1 cellular context compared by ENCODE assay signal in genomic region chr15:66700802-66701421, GRCh38.
A peak's percentile ranks its signal among the peaks of the same experiment; 100 is the strongest.
TF ChIP-seq lines count a peak whose summit lies in the region.

No MANE protein-coding gene starts in this region.

TF ChIP-seq in HEK293, 187 proteins besides CTCF, POLR2A, EP300 and RAD21 (continued from another document):
- TF ChIP-seq PRDM2 (tag by site-specific recombination; IDR thresholded peaks at IDR 0.05; ENCODE audit: borderline replicate concordance): no peak
- TF ChIP-seq KLF10 (tag by site-specific recombination; IDR thresholded peaks at IDR 0.05): peak; percentile 99
- no peak for TF ChIP-seq ZNF404 (tag by site-specific recombination; IDR thresholded peaks at IDR 0.05)
- peak; percentile 97 for TF ChIP-seq BCL11A (tag by site-specific recombination; IDR thresholded peaks at IDR 0.05; ENCODE audit: low read depth)
- TF ChIP-seq ZNF658 (tag by site-specific recombination; IDR thresholded peaks at IDR 0.05): no peak
- TF ChIP-seq ZNF660 (tag by site-specific recombination; IDR thresholded peaks at IDR 0.05): 0 out of 2 replicates have a peak, but pooled peaks have one; percentile 8
- TF ChIP-seq ZNF571 (tag by site-specific recombination; IDR thresholded peaks at IDR 0.05): no peak
- no peak for TF ChIP-seq ZNF112 (tag by site-specific recombination; IDR thresholded peaks at IDR 0.05)
- no peak for TF ChIP-seq KLF9 (tag by site-specific recombination; IDR thresholded peaks at IDR 0.05; ENCODE audit: low read depth)
- TF ChIP-seq, protein P1, sequence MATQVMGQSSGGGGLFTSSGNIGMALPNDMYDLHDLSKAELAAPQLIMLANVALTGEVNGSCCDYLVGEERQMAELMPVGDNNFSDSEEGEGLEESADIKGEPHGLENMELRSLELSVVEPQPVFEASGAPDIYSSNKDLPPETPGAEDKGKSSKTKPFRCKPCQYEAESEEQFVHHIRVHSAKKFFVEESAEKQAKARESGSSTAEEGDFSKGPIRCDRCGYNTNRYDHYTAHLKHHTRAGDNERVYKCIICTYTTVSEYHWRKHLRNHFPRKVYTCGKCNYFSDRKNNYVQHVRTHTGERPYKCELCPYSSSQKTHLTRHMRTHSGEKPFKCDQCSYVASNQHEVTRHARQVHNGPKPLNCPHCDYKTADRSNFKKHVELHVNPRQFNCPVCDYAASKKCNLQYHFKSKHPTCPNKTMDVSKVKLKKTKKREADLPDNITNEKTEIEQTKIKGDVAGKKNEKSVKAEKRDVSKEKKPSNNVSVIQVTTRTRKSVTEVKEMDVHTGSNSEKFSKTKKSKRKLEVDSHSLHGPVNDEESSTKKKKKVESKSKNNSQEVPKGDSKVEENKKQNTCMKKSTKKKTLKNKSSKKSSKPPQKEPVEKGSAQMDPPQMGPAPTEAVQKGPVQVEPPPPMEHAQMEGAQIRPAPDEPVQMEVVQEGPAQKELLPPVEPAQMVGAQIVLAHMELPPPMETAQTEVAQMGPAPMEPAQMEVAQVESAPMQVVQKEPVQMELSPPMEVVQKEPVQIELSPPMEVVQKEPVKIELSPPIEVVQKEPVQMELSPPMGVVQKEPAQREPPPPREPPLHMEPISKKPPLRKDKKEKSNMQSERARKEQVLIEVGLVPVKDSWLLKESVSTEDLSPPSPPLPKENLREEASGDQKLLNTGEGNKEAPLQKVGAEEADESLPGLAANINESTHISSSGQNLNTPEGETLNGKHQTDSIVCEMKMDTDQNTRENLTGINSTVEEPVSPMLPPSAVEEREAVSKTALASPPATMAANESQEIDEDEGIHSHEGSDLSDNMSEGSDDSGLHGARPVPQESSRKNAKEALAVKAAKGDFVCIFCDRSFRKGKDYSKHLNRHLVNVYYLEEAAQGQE (tag by site-specific recombination; IDR thresholded peaks at IDR 0.05): no peak; the same call in 1 of the 2 replicates
- no peak for TF ChIP-seq GLI2 (tag by site-specific recombination; IDR thresholded peaks at IDR 0.05; ENCODE audit: borderline replicate concordance, low read depth)
- TF ChIP-seq ZBTB7A (tag by site-specific recombination; IDR thresholded peaks at IDR 0.05; ENCODE audit: low read depth): no peak
- TF ChIP-seq KLF17 (tag by site-specific recombination; IDR thresholded peaks at IDR 0.05): peak; percentile 41; the same call in 1 of the 2 replicates
- peak; percentile 49 for TF ChIP-seq WT1 (tag by site-specific recombination; IDR thresholded peaks at IDR 0.05)
- no peak for TF ChIP-seq ZNF837 (tag by site-specific recombination; IDR thresholded peaks at IDR 0.05)
- no peak for TF ChIP-seq ZNF146 (tag by site-specific recombination; IDR thresholded peaks at IDR 0.05)
- no peak for TF ChIP-seq ZNF394 (tag by site-specific recombination; IDR thresholded peaks at IDR 0.05; ENCODE audit: borderline replicate concordance)
- TF ChIP-seq PRDM10 (tag by site-specific recombination; IDR thresholded peaks at IDR 0.05): no peak
- peak; percentile 23 for TF ChIP-seq ZFHX2 (tag by site-specific recombination; conservative IDR thresholded peaks at IDR 0.05)
- peak; percentile 42; the same call in 1 of the 2 replicates for TF ChIP-seq ZNF341 (tag by site-specific recombination; IDR thresholded peaks at IDR 0.05; ENCODE audit: low read depth)
- peak; percentile 98 for TF ChIP-seq ZXDB (tag by site-specific recombination; IDR thresholded peaks at IDR 0.05)
- no peak for TF ChIP-seq ZNF76 (tag by site-specific recombination; IDR thresholded peaks at IDR 0.05; ENCODE audit: borderline replicate concordance, low read depth)
- TF ChIP-seq ZNF792 (tag by site-specific recombination; IDR thresholded peaks at IDR 0.05): no peak
- no peak for TF ChIP-seq ZNF114 (tag by site-specific recombination; IDR thresholded peaks at IDR 0.05)
- no peak for TF ChIP-seq ZSCAN4 (tag by site-specific recombination; IDR thresholded peaks at IDR 0.05)
- TF ChIP-seq, protein P2, sequence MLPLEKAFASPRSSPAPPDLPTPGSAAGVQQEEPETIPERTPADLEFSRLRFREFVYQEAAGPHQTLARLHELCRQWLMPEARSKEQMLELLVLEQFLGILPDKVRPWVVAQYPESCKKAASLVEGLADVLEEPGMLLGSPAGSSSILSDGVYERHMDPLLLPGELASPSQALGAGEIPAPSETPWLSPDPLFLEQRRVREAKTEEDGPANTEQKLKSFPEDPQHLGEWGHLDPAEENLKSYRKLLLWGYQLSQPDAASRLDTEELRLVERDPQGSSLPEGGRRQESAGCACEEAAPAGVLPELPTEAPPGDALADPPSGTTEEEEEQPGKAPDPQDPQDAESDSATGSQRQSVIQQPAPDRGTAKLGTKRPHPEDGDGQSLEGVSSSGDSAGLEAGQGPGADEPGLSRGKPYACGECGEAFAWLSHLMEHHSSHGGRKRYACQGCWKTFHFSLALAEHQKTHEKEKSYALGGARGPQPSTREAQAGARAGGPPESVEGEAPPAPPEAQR (tag by site-specific recombination; IDR thresholded peaks at IDR 0.05): no peak; the same call in 1 of the 2 replicates
- TF ChIP-seq, protein P3, sequence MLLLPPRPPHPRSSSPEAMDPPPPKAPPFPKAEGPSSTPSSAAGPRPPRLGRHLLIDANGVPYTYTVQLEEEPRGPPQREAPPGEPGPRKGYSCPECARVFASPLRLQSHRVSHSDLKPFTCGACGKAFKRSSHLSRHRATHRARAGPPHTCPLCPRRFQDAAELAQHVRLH (tag by site-specific recombination; IDR thresholded peaks at IDR 0.05): no peak
- no peak for TF ChIP-seq ZNF560 (tag by site-specific recombination; IDR thresholded peaks at IDR 0.05; ENCODE audit: borderline replicate concordance)
